18 cellular contexts compared by ENCODE assay signal in the genomic region with DNA sequence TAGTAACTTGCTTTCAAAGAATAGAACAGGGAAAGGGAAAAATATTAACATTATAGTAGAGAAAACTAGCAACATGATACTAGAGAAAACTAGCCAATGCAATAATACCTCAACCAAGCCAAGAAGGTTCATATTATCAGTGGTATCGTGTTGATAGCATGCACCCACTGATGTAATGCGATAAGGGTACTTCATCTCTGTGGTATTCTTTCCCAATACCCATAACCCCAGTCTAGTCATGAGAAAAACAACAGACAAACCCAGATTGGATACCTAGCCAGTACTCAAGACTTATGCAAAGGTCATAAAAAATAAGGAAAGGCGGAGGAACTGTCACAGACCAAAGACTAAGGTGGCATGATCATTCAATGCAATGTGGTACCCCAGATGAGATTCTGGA. TPM values are rescaled to one million over a fixed set of nuclear protein-coding genes. Genes with fewer than 3 reads are reported as not detected.
DNase-seq lines count a peak whose midpoint lies in the region; ATAC-seq, FAIRE-seq and TF ChIP-seq lines count a peak whose summit lies in the region.
"Had no signal": no experiment of that assay in that cellular context is flagged by ENCODE, and none has a peak within 500 bp of the region (broad histone marks: within the 10 kb centered on the region; RNA-seq: fewer than 3 reads in every experiment).

No MANE protein-coding gene starts in this region.

- H2AFZ ChIP-seq in IMR-90 (replicated peaks; ENCODE audit: low read length, poor library complexity) (no peak overlapping the region), astrocyte (ENCODE audit: low read depth, low read length) (no peak overlapping the region)
- H2AFZ ChIP-seq: GM23248 had no signal

- no peak overlapping the region for H2BK120ac ChIP-seq in IMR-90 (ENCODE audit: low read depth, low read length)

- TF ChIP-seq CTCF in IMR-90 (conservative IDR thresholded peaks at IDR 0.05; ENCODE audit: low read depth, low read length): no peak
- no peak for TF ChIP-seq CTCF in astrocyte (IDR thresholded peaks at IDR 0.05; ENCODE audit: insufficient read depth, low read depth, low read length)

- no peaks in the 10 kb centered on the region for H3K9me3 ChIP-seq in IMR-90 (ENCODE audit: control insufficient read depth, insufficient read depth, low read length)
- H3K9me3 ChIP-seq in astrocyte (ENCODE audit: insufficient read depth, low read depth, low read length): no peaks in the 10 kb centered on the region
- H3K9me3 ChIP-seq in naive thymus-derived CD4-positive, alpha-beta T cell (ENCODE audit: control insufficient read depth in 2 of 3, low read length in 3 of 3): peaks cover 0 to 3% (median 0%) of the 10 kb centered on the region in 3 experiments
- H3K9me3 ChIP-seq in subcutaneous abdominal adipose tissue (ENCODE audit: control insufficient read depth in 5 of 5, low read length in 5 of 5): peaks cover 0 to 2% (median 0%) of the 10 kb centered on the region in 5 donors

- H3K27ac ChIP-seq in IMR-90 (ENCODE audit: insufficient read depth, low read length) (no peak overlapping the region), astrocyte (ENCODE audit: low read depth, low read length) (no peak overlapping the region), subcutaneous abdominal adipose tissue (ENCODE audit: low read depth, low read length) (peak overlapping the region; percentile 9)
- H3K27ac ChIP-seq in naive thymus-derived CD4-positive, alpha-beta T cell (ENCODE audit: low read depth, low read length): no peak overlapping the region
- H3K27ac ChIP-seq: BLaER1 treated with 17β-estradiol and CSF1 and Interleukin-3, amounts not matched to agents 10 nM and 100 nM; GM23248 had no signal

- CTCF ChIA-PET in IMR-90 (lab: Yijun Ruan, JAX): no interaction called here
- CTCF ChIA-PET in naive thymus-derived CD4-positive, alpha-beta T cell (lab: Charles Lee): no interaction called here

- H4K91ac ChIP-seq in IMR-90 (ENCODE audit: insufficient read depth, low read depth, low read length): no peak overlapping the region

- POLR2A ChIA-PET in IMR-90 (lab: Charles Lee; ENCODE audit: unreplicated experiment): no interaction called here
- POLR2A ChIA-PET in naive thymus-derived CD4-positive, alpha-beta T cell (lab: Charles Lee): no interaction called here

- TF ChIP-seq RAD21 in IMR-90 (IDR thresholded peaks at IDR 0.05; ENCODE audit: low read length): no peak

- no peak overlapping the region for H2AK9ac ChIP-seq in IMR-90 (replicated peaks; ENCODE audit: low read depth, low read length, poor library complexity)

- no peaks in the 10 kb centered on the region for H3K79me1 ChIP-seq in IMR-90 (ENCODE audit: low read depth in 1 of 2, low read length in 2 of 2)

- no peaks in the 10 kb centered on the region for H3K27me3 Mint-ChIP-seq in astrocyte (ENCODE audit: low read depth, unreplicated experiment)
- H3K27me3 Mint-ChIP-seq in naive thymus-derived CD4-positive, alpha-beta T cell: no peaks in the 10 kb centered on the region
- H3K27me3 Mint-ChIP-seq: CD4-positive, alpha-beta T cell had no signal

- no peak overlapping the region for H3K18ac ChIP-seq in IMR-90 (ENCODE audit: low read depth, low read length)

- no TSS peak for BruUV-seq in IMR-90 (replicated peaks; lab: Mats Ljungman, UMichigan)

- no peak overlapping the region for H3K4me2 ChIP-seq in IMR-90 (ENCODE audit: low read depth, low read length)
- no peak overlapping the region for H3K4me2 ChIP-seq in astrocyte (ENCODE audit: low read length)
- H3K4me2 ChIP-seq: BLaER1 treated with 17β-estradiol and CSF1 and Interleukin-3, amounts not matched to agents 10 nM and 100 nM had no signal

- no peak overlapping the region for H3K27ac Mint-ChIP-seq in astrocyte (ENCODE audit: unreplicated experiment)
- H3K27ac Mint-ChIP-seq in naive thymus-derived CD4-positive, alpha-beta T cell: peak overlapping the region in 1 of 9 donors; percentile 14
- H3K27ac Mint-ChIP-seq: CD4-positive, alpha-beta T cell had no signal

- H3K9ac ChIP-seq in IMR-90 (ENCODE audit: low read depth, low read length) (no peak overlapping the region), astrocyte (ENCODE audit: low read length) (no peak overlapping the region), subcutaneous abdominal adipose tissue (ENCODE audit: low read length in 5 of 5) (no peak overlapping the region)
- H3K9ac ChIP-seq: BLaER1 treated with 17β-estradiol and CSF1 and Interleukin-3, amounts not matched to agents 10 nM and 100 nM; GM23248 had no signal

- no peaks in the 10 kb centered on the region for H3K9me1 ChIP-seq in IMR-90 (ENCODE audit: insufficient read depth, low read length)

- no peak for TF ChIP-seq POLR2A in IMR-90 (IDR thresholded peaks at IDR 0.05; ENCODE audit: low read depth, low read length)

- H2BK5ac ChIP-seq in IMR-90 (ENCODE audit: low read depth, low read length, poor library complexity, severe bottlenecking): no peak overlapping the region

- no CpG with 5 or more reads among the region's 3 CpGs for WGBS in IMR-90 (ENCODE audit: extremely low coverage in 2 of 2, insufficient read length in 1 of 2), 2 experiments

- FAIRE-seq in astrocyte (lab: Jason Lieb, UNC): no peak
- FAIRE-seq: GM12878, H54 had no signal

- H3K79me2 ChIP-seq in astrocyte (ENCODE audit: insufficient read depth, low read length): no peaks in the 10 kb centered on the region

- H4K8ac ChIP-seq in IMR-90 (ENCODE audit: low read depth in 2 of 2, low read length in 2 of 2): no peak overlapping the region

- no peak overlapping the region for H3K4ac ChIP-seq in IMR-90 (ENCODE audit: low read depth, low read length)

- no peak for ATAC-seq in IMR-90 (ENCODE audit: low read depth)
- ATAC-seq in naive thymus-derived CD4-positive, alpha-beta T cell: peak; percentile 32
- ATAC-seq in HG03025 (IDR thresholded peaks at IDR 0.05; ENCODE audit: low FRiP score, unreplicated experiment): no peak
- ATAC-seq: GM12878, HCT116 had no signal

- peaks cover 8% of the 10 kb centered on the region for H3K4me1 Mint-ChIP-seq in astrocyte (ENCODE audit: low read depth, unreplicated experiment)
- peaks cover 0 to 28% (median 12%) of the 10 kb centered on the region in 7 donors for H3K4me1 Mint-ChIP-seq in naive thymus-derived CD4-positive, alpha-beta T cell

- dilution Hi-C loops in IMR-90 (cut with HindIII; ENCODE audit: low sequenced_read_pairs, unreplicated experiment): no loop called here

- in situ Hi-C loops in IMR-90 (cut with MboI; ENCODE audit: low sequenced_read_pairs): no loop called here

- H3K9me3 Mint-ChIP-seq in astrocyte (ENCODE audit: unreplicated experiment): peaks cover 9% of the 10 kb centered on the region
- H3K9me3 Mint-ChIP-seq in naive thymus-derived CD4-positive, alpha-beta T cell: peaks cover 0 to 36% (median 10%) of the 10 kb centered on the region in 11 donors
- H3K9me3 Mint-ChIP-seq: CD4-positive, alpha-beta T cell had no signal

- H3K14ac ChIP-seq in IMR-90 (replicated peaks; ENCODE audit: low read depth, low read length): no peak overlapping the region

- no peak overlapping the region for H3K4me3 ChIP-seq in IMR-90 (ENCODE audit: insufficient read depth, low read depth, low read length)
- no peak overlapping the region for H3K4me3 ChIP-seq in astrocyte (ENCODE audit: insufficient read depth, low read depth, low read length)
- H3K4me3 ChIP-seq in naive thymus-derived CD4-positive, alpha-beta T cell (ENCODE audit: low read length): no peak overlapping the region
- no peak overlapping the region for H3K4me3 ChIP-seq in subcutaneous abdominal adipose tissue (ENCODE audit: low read depth in 1 of 5, low read length in 5 of 5)
- H3K4me3 ChIP-seq: BLaER1 treated with 17β-estradiol and CSF1 and Interleukin-3, amounts not matched to agents 10 nM and 100 nM; GM12878; GM23248 had no signal

- H3K36me3 ChIP-seq in IMR-90 (ENCODE audit: control insufficient read depth, insufficient read depth, low read length): peaks cover 3% of the 10 kb centered on the region; the same call in 1 of the 2 replicates
- H3K36me3 ChIP-seq in astrocyte (ENCODE audit: insufficient read depth, low read length): peaks cover 3% of the 10 kb centered on the region
- H3K36me3 ChIP-seq in naive thymus-derived CD4-positive, alpha-beta T cell (ENCODE audit: control insufficient read depth in 2 of 3, insufficient read depth in 3 of 3, low read length in 3 of 3): peaks cover 0 to 30% (median 0%) of the 10 kb centered on the region in 3 experiments
- peaks cover 3 to 9% (median 7%) of the 10 kb centered on the region in 5 donors for H3K36me3 ChIP-seq in subcutaneous abdominal adipose tissue (ENCODE audit: control insufficient read depth in 5 of 5, insufficient read depth in 5 of 5, low read length in 5 of 5)

- peak; percentile 31 for DNase-seq in IMR-90
- peak; percentile 12 for DNase-seq in astrocyte (ENCODE audit: low read depth)
- DNase-seq in naive thymus-derived CD4-positive, alpha-beta T cell: no peak
- DNase-seq in stimulated activated CD8-positive, alpha-beta memory T cell treated with anti-CD3 and anti-CD28 coated beads, Interleukin-4, amount 100 ng/mL, for 48 hours: no peak
- no peak for DNase-seq in Ammon's horn (ENCODE audit: low spot score)
- DNase-seq: 8988T; AML-193; Calu3; CD4-positive, alpha-beta T cell; DMS 273 treated with DMSO at 0.1 percent for 48 hours; DMS79; GM23248 had no signal

- intact Hi-C loops in IMR-90 (cut with micrococcal nuclease): no loop called here
- intact Hi-C loops in naive thymus-derived CD4-positive, alpha-beta T cell (cut with micrococcal nuclease): no loop called here

- H2BK15ac ChIP-seq in IMR-90 (ENCODE audit: low read depth, low read length): no peak overlapping the region

- H3K27me3 ChIP-seq in IMR-90 (ENCODE audit: control insufficient read depth, insufficient read depth, low read length) (no peaks in the 10 kb centered on the region), astrocyte (ENCODE audit: insufficient read depth, low read length) (no peaks in the 10 kb centered on the region), subcutaneous abdominal adipose tissue (ENCODE audit: control insufficient read depth in 5 of 5, insufficient read depth in 4 of 5, low read length in 5 of 5) (no peaks in the 10 kb centered on the region)
- no peaks in the 10 kb centered on the region for H3K27me3 ChIP-seq in naive thymus-derived CD4-positive, alpha-beta T cell (ENCODE audit: control insufficient read depth in 2 of 2, insufficient read depth in 2 of 2, low read length in 2 of 2)
- H3K27me3 ChIP-seq: BLaER1 treated with 17β-estradiol and CSF1 and Interleukin-3, amounts not matched to agents 10 nM and 100 nM had no signal

- peaks cover 8% of the 10 kb centered on the region for H3K36me3 Mint-ChIP-seq in astrocyte (ENCODE audit: low read depth, unreplicated experiment)
- H3K36me3 Mint-ChIP-seq in naive thymus-derived CD4-positive, alpha-beta T cell: peaks cover 29 to 89% (median 75%) of the 10 kb centered on the region in 5 donors

- no peak overlapping the region for H2AK5ac ChIP-seq in IMR-90 (ENCODE audit: low read depth, low read length)

- no peak overlapping the region for H3K4me3 Mint-ChIP-seq in astrocyte (ENCODE audit: unreplicated experiment)
- H3K4me3 Mint-ChIP-seq in naive thymus-derived CD4-positive, alpha-beta T cell: no peak overlapping the region
- H3K4me3 Mint-ChIP-seq: CD4-positive, alpha-beta T cell had no signal

- no peak overlapping the region for H3K56ac ChIP-seq in IMR-90 (ENCODE audit: extremely low read depth, insufficient read depth, low read length)

- H4K20me1 ChIP-seq in IMR-90 (ENCODE audit: insufficient read depth, low read length) (no peaks in the 10 kb centered on the region), astrocyte (ENCODE audit: insufficient read depth, low read length) (no peaks in the 10 kb centered on the region)
- H4K20me1 ChIP-seq: BLaER1 treated with 17β-estradiol and CSF1 and Interleukin-3, amounts not matched to agents 10 nM and 100 nM had no signal

- H4K5ac ChIP-seq in IMR-90 (ENCODE audit: low read depth, low read length): no peak overlapping the region

- H2BK20ac ChIP-seq in IMR-90 (ENCODE audit: low read depth, low read length): no peak overlapping the region

- H3K4me1 ChIP-seq in IMR-90 (ENCODE audit: control insufficient read depth, insufficient read depth, low read length): no peaks in the 10 kb centered on the region
- H3K4me1 ChIP-seq in astrocyte (ENCODE audit: insufficient read depth, low read length): no peaks in the 10 kb centered on the region
- no peaks in the 10 kb centered on the region for H3K4me1 ChIP-seq in naive thymus-derived CD4-positive, alpha-beta T cell (ENCODE audit: control insufficient read depth in 2 of 2, insufficient read depth in 2 of 2, low read length in 2 of 2)
- H3K4me1 ChIP-seq in subcutaneous abdominal adipose tissue (ENCODE audit: control insufficient read depth in 5 of 5, insufficient read depth in 5 of 5, low read length in 5 of 5): peaks cover 6 to 29% (median 19%) of the 10 kb centered on the region in 5 donors
- H3K4me1 ChIP-seq: BLaER1 treated with 17β-estradiol and CSF1 and Interleukin-3, amounts not matched to agents 10 nM and 100 nM had no signal

- H3K23ac ChIP-seq in IMR-90 (ENCODE audit: low read depth, low read length): no peak overlapping the region

RNA-seq across cellular contexts. Expression of a gene that starts 21.0 kb away (rescaled TPM):
- total RNA-seq in IMR-90 (2012; rRNA removed): 17.2 and 18.3 TPM in 2 replicates
- 4.3 and 4.8 TPM in 2 replicates for polyA plus RNA-seq in IMR-90 (2012; rRNA removed)
- 1.3 and 1.7 TPM in 2 replicates for polyA plus RNA-seq in IMR-90 (2012; cell fraction: cytosol; rRNA removed)
- polyA plus RNA-seq in IMR-90 (2012; cell fraction: nucleus; rRNA removed; ENCODE audit: low replicate concordance): 0.17 and 1.5 TPM in 2 replicates
- total RNA-seq in astrocyte: 8.2 and 8.4 TPM in 2 replicates
- 10 to 100 TPM in 4 of 5 experiments, 1 to 10 TPM in 1; 9.6 to 26.2 (median 22.6) TPM for total RNA-seq in naive thymus-derived CD4-positive, alpha-beta T cell
- polyA plus RNA-seq in naive thymus-derived CD4-positive, alpha-beta T cell: 10 to 100 TPM; 31.4 to 39.2 TPM

RNA-seq across cellular contexts. Expression of a gene that starts 59.1 kb away (rescaled TPM):
- total RNA-seq in IMR-90 (2012; rRNA removed) (60.0 and 65.8 TPM in 2 replicates), astrocyte (35.5 and 44.5 TPM in 2 replicates)
- polyA plus RNA-seq in IMR-90 (2012; rRNA removed): 68.6 and 77.3 TPM in 2 replicates
- 10.8 and 17.8 TPM in 2 replicates for polyA plus RNA-seq in IMR-90 (2012; cell fraction: cytosol; rRNA removed)
- 3.3 and 22.4 TPM in 2 replicates for polyA plus RNA-seq in IMR-90 (2012; cell fraction: nucleus; rRNA removed; ENCODE audit: low replicate concordance)
- 10 to 100 TPM; 10.2 to 41.0 (median 21.0) TPM for total RNA-seq in naive thymus-derived CD4-positive, alpha-beta T cell
- 10 to 100 TPM; 41.0 to 74.2 TPM for polyA plus RNA-seq in naive thymus-derived CD4-positive, alpha-beta T cell

Comparison
In these comparisons a context has a peak if more than half of its experiments do, and no peak if none do; other contexts are left out.
1. DNase-seq: peak in IMR-90 (single experiment) and astrocyte (single experiment); none in naive thymus-derived CD4-positive, alpha-beta T cell (0 of 9), stimulated activated CD8-positive, alpha-beta memory T cell treated with anti-CD3 and anti-CD28 coated beads, Interleukin-4, amount 100 ng/mL, for 48 hours (single experiment) and Ammon's horn (single experiment).